ENCODE assay signal across 26 cellular contexts in the genomic region with DNA sequence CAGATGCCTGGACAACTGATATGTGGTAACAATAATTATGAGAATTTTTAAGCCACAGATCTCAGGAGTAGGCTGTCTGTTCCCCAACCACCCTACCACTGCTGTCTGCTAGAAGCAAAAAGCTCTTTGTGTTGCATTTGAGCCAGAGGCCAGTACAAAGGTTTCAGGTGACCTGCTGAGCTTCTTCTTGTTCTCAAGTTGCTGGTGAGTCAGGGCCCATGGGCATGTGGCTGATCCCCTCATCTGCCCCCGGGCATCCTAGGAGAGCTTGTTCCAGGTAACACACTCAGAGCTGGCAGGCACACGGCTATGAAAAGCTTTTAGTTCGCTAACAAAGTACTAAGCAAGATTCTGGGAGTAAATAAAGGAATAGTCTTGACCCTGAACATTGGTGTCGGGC.
A peak's percentile ranks its signal among the peaks of the same experiment; 100 is the strongest.
DNase-seq lines count a peak whose midpoint lies in the region; ATAC-seq and TF ChIP-seq lines count a peak whose summit lies in the region.
"Had no signal": no experiment of that assay in that cellular context is flagged by ENCODE, and none has a peak within 500 bp of the region (broad histone marks: within the 10 kb centered on the region; RNA-seq: fewer than 3 reads in every experiment).

No MANE protein-coding gene starts in this region.

- peaks cover 18% of the 10 kb centered on the region for H3K4me1 Mint-ChIP-seq in MCF 10A (ENCODE audit: insufficient read depth, unreplicated experiment)
- H3K4me1 Mint-ChIP-seq: activated CD4-positive, alpha-beta memory T cell treated with anti-CD3 and anti-CD28 coated beads, Interleukin-2, amount 10 ng/mL, durations not matched to agents 7 days and 5 days had no signal

- peak; percentile 61 for DNase-seq in MCF 10A (ENCODE audit: unreplicated experiment)
- DNase-seq in breast epithelium (ENCODE audit: low spot score in 2 of 2), result no peak
- DNase-seq in coronary artery (ENCODE audit: low spot score), result peak; percentile 33
- DNase-seq in mesendoderm, result peak; percentile 68
- no peak for DNase-seq in DMS79 (lab: John Stamatoyannopoulos, UW)
- DNase-seq in globus pallidus (ENCODE audit: low spot score), result no peak
- no peak for DNase-seq in ACHN
- DNase-seq: activated CD4-positive, alpha-beta memory T cell treated with anti-CD3 and anti-CD28 coated beads, Interleukin-2, amount 10 ng/mL, durations not matched to agents 7 days and 5 days; activated T-cell treated with anti-CD3 and anti-CD28 coated beads, Interleukin-2, amount 50 U/mL, for 4 hours; DND-41; effector CD8-positive, alpha-beta T cell; foreskin melanocyte; hippocampal formation; lower lobe of right lung; NCI-H1092 treated with DMSO at 0.1 percent for 48 hours; NCI-H187 treated with DMSO at 0.1 percent for 48 hours; NCI-H774; posterior cingulate gyrus; Right ventricle myocardium superior; transverse colon had no signal

- no peaks in the 10 kb centered on the region for H3K79me1 ChIP-seq in mesendoderm (ENCODE audit: low read length)

- H3K9me3 ChIP-seq in breast epithelium, result no peaks in the 10 kb centered on the region
- H3K9me3 ChIP-seq: A549, lower lobe of right lung, transverse colon had no signal

- H3K4me3 ChIP-seq in breast epithelium, result no peak overlapping the region
- H3K4me3 ChIP-seq in coronary artery, result no peak overlapping the region
- H3K4me3 ChIP-seq in mesendoderm (ENCODE audit: low read length), result no peak overlapping the region
- H3K4me3 ChIP-seq: A549, GM12878, lower lobe of right lung, neural progenitor cell, transverse colon had no signal

- H3K23ac ChIP-seq in mesendoderm (ENCODE audit: low read length), result no peak overlapping the region

- H3K79me2 ChIP-seq in mesendoderm (ENCODE audit: control insufficient read depth, insufficient read depth, low read length), result no peaks in the 10 kb centered on the region

- H3K4me1 ChIP-seq in breast epithelium (no peaks in the 10 kb centered on the region), mesendoderm (ENCODE audit: control insufficient read depth, low read depth, low read length) (peaks cover 3% of the 10 kb centered on the region)
- H3K4me1 ChIP-seq: lower lobe of right lung, transverse colon had no signal

- H3K9ac ChIP-seq in mesendoderm (ENCODE audit: low read length), result no peak overlapping the region
- H3K9ac ChIP-seq: neural progenitor cell had no signal

- no peak overlapping the region for H2BK120ac ChIP-seq in mesendoderm (ENCODE audit: low read depth, low read length)

- no peak overlapping the region for H4K8ac ChIP-seq in mesendoderm (ENCODE audit: low read depth, low read length)

- peaks cover 4% of the 10 kb centered on the region for H3K36me3 Mint-ChIP-seq in MCF 10A (ENCODE audit: insufficient read depth, unreplicated experiment)
- H3K36me3 Mint-ChIP-seq: neural progenitor cell had no signal

- no peaks in the 10 kb centered on the region for H3K36me3 ChIP-seq in breast epithelium
- H3K36me3 ChIP-seq in mesendoderm (ENCODE audit: control insufficient read depth, insufficient read depth, low read length), result no peaks in the 10 kb centered on the region
- H3K36me3 ChIP-seq: lower lobe of right lung, neural progenitor cell, transverse colon had no signal

- TF ChIP-seq CTCF in MCF 10A (IDR thresholded peaks at IDR 0.05; ENCODE audit: unreplicated experiment), result no peak
- TF ChIP-seq CTCF in breast epithelium (IDR thresholded peaks at IDR 0.05), result no peak
- no peak for TF ChIP-seq CTCF in coronary artery (IDR thresholded peaks at IDR 0.05)

- in situ Hi-C loops in ACHN (cut with HindIII; ENCODE audit: low pct_ligation_motif_present, low pct_unique_long_range_greater_than_20kb, low sequenced_read_pairs), result no loop called here

- no peak overlapping the region for H3K27ac Mint-ChIP-seq in MCF 10A (ENCODE audit: low read depth, unreplicated experiment)
- H3K27ac Mint-ChIP-seq: activated CD4-positive, alpha-beta memory T cell treated with anti-CD3 and anti-CD28 coated beads, Interleukin-2, amount 10 ng/mL, durations not matched to agents 7 days and 5 days; neural progenitor cell had no signal

- POLR2A ChIA-PET in MCF 10A (lab: Yijun Ruan, JAX), result interaction anchor here (0.7 to 1.3 kb wide), 2 partner anchors 11 to 286 kb away, joined by 3 read pairs; no protein-coding TSS in a partner anchor

- no peak overlapping the region for H3K18ac ChIP-seq in mesendoderm (ENCODE audit: low read length)

- no peak overlapping the region for H3K4ac ChIP-seq in mesendoderm (ENCODE audit: low read depth, low read length)

- ATAC-seq in GM18867 (IDR thresholded peaks at IDR 0.05; ENCODE audit: unreplicated experiment), result no peak
- ATAC-seq: A549; activated CD4-positive, CD25-positive, alpha-beta regulatory T cell treated with anti-CD3 and anti-CD28 coated beads, Interleukin-2, amount 50 U/mL, for 24 hours; activated T-cell treated with anti-CD3 and anti-CD28 coated beads, Interleukin-2, amount 50 U/mL, for 4 hours; esophagus mucosa; GM12878; lower lobe of right lung had no signal

- peak overlapping the region; percentile 5 for H3K56ac ChIP-seq in mesendoderm (ENCODE audit: low read length)

- no peak overlapping the region for H4K5ac ChIP-seq in mesendoderm (ENCODE audit: low read length)

- no CpG with 5 or more reads among the region's 4 CpGs for WGBS in mesendoderm (ENCODE audit: extremely low coverage, insufficient coverage, low lambda C conversion rate)

- intact Hi-C loops in MCF 10A (cut with micrococcal nuclease), result no loop called here
- intact Hi-C loops in breast epithelium (cut with DNase I; ENCODE audit: low total_unique reads), result no loop called here

- CTCF ChIA-PET in MCF 10A (lab: Yijun Ruan, JAX), result interaction anchor here (0.9 kb wide), 1 partner anchor 739 kb away, joined by 3 read pairs; no protein-coding TSS in a partner anchor

- H2BK15ac ChIP-seq in mesendoderm (replicated peaks; ENCODE audit: low read depth), result no peak overlapping the region

- H3K27me3 Mint-ChIP-seq in MCF 10A (ENCODE audit: insufficient read depth, unreplicated experiment), result no peaks in the 10 kb centered on the region

- no peak overlapping the region for H3K4me2 ChIP-seq in mesendoderm (ENCODE audit: low read length)
- H3K4me2 ChIP-seq: A549, neural progenitor cell had no signal

- H3K27ac ChIP-seq in breast epithelium (no peak overlapping the region), coronary artery (no peak overlapping the region), mesendoderm (ENCODE audit: low read depth, low read length) (no peak overlapping the region)
- H3K27ac ChIP-seq: A549, lower lobe of right lung, neural progenitor cell, transverse colon had no signal

- no peak overlapping the region for H2BK5ac ChIP-seq in mesendoderm (ENCODE audit: low read length)

- H3K9me3 Mint-ChIP-seq in MCF 10A (ENCODE audit: unreplicated experiment), result no peaks in the 10 kb centered on the region
- H3K9me3 Mint-ChIP-seq: activated CD4-positive, alpha-beta memory T cell treated with anti-CD3 and anti-CD28 coated beads, Interleukin-2, amount 10 ng/mL, durations not matched to agents 7 days and 5 days; activated T-cell treated with anti-CD3 and anti-CD28 coated beads, Interleukin-2, amount 50 U/mL, for 4 hours had no signal

- no TSS peak for BruUV-seq in MCF 10A (replicated peaks; lab: Mats Ljungman, UMichigan)

- no peaks in the 10 kb centered on the region for H3K27me3 ChIP-seq in breast epithelium
- no peaks in the 10 kb centered on the region for H3K27me3 ChIP-seq in mesendoderm (ENCODE audit: insufficient read depth, low read length, poor library complexity)
- H3K27me3 ChIP-seq: neural progenitor cell, transverse colon had no signal

- no peak overlapping the region for H2AK5ac ChIP-seq in mesendoderm (ENCODE audit: low read length)

- no peak overlapping the region for H3K4me3 Mint-ChIP-seq in MCF 10A (ENCODE audit: unreplicated experiment)
- H3K4me3 Mint-ChIP-seq: activated CD4-positive, alpha-beta memory T cell treated with anti-CD3 and anti-CD28 coated beads, Interleukin-2, amount 10 ng/mL, durations not matched to agents 7 days and 5 days; activated T-cell treated with anti-CD3 and anti-CD28 coated beads, Interleukin-2, amount 50 U/mL, for 4 hours; neural progenitor cell had no signal

- no peak for TF ChIP-seq POLR2A in breast epithelium (IDR thresholded peaks at IDR 0.05)

Comparison
In these comparisons a context has a peak if more than half of its experiments do, and no peak if none do; other contexts are left out.
1. DNase-seq: peak in MCF 10A (single experiment), coronary artery (single experiment) and mesendoderm (single experiment); none in breast epithelium (0 of 2), DMS79 (single experiment), globus pallidus (single experiment) and ACHN (single experiment).